In genomic region chr11:61297341-61297740, GRCh38 we compare ENCODE assay signal across 1 cellular context.
TF ChIP-seq lines count a peak whose summit lies in the region.

No MANE protein-coding gene starts in this region.

TF ChIP-seq in HCT116, 20 proteins besides CTCF, POLR2A, EP300 and RAD21 (continued from another document):
- TF ChIP-seq ZBTB33 (IDR thresholded peaks at IDR 0.05; ENCODE audit: extremely low read depth, insufficient replicate concordance, low read length) (no peak), FOSL1 (IDR thresholded peaks at IDR 0.05; ENCODE audit: low read depth) (no peak), CBX3 (IDR thresholded peaks at IDR 0.05; ENCODE audit: low read depth) (no peak), YY1 (IDR thresholded peaks at IDR 0.05; ENCODE audit: extremely low read depth, insufficient replicate concordance, low read depth, low read length) (no peak), MAX (IDR thresholded peaks at IDR 0.05) (no peak), EZH2 (IDR thresholded peaks at IDR 0.05) (no peak)
